In the genomic region with DNA sequence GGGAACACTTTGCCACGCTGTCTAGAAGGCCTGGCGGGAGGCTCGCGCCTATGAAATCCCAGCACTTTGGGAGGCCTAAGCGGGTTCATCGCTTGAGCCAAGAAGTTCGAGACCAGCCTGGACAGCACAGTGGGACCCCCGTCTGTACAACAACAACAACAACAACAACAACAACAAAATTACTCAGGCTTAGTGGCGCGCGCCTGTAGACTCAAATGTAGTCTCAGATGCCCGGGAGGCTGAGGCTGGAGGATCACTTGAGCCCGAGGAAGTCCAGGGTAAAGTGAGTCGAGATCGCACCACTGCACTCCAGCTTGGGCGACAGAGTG, we compare ENCODE assay signal across 8 cellular contexts. TPM values are rescaled to one million over a fixed set of nuclear protein-coding genes. Genes with fewer than 3 reads are reported as not detected.
DNase-seq lines count a peak whose midpoint lies in the region; ATAC-seq and TF ChIP-seq lines count a peak whose summit lies in the region.

No MANE protein-coding gene starts in this region.

- H3K27me3 ChIP-seq in left lung, result peaks cover 7 to 28% of the 10 kb centered on the region in 2 donors
- no peaks in the 10 kb centered on the region for H3K27me3 ChIP-seq in testis
- no peaks in the 10 kb centered on the region for H3K27me3 ChIP-seq in aorta (ENCODE audit: control insufficient read depth in 1 of 2, insufficient read depth in 2 of 2, low read length in 1 of 2)

- TF ChIP-seq POLR2A in testis (IDR thresholded peaks at IDR 0.05), result no peak

- H3K36me3 ChIP-seq in left lung (no peaks in the 10 kb centered on the region), testis (ENCODE audit: low read depth, missing control alignments) (no peaks in the 10 kb centered on the region), aorta (ENCODE audit: control insufficient read depth in 1 of 2, insufficient read depth in 2 of 2, low read length in 1 of 2) (no peaks in the 10 kb centered on the region)

- H3K4me1 Mint-ChIP-seq in activated CD4-positive, alpha-beta memory T cell treated with anti-CD3 and anti-CD28 coated beads, Interleukin-2, amount 10 ng/mL, durations not matched to agents 7 days and 5 days, result peaks cover 25% of the 10 kb centered on the region
- H3K4me1 Mint-ChIP-seq in activated CD4-positive, alpha-beta memory T cell treated with anti-CD3 and anti-CD28 coated beads for 36 hours (ENCODE audit: low read depth), result peaks cover 16% of the 10 kb centered on the region
- peaks cover 16% of the 10 kb centered on the region for H3K4me1 Mint-ChIP-seq in activated T-helper 2 cell treated with anti-CD3 and anti-CD28 coated beads, Interferon-gamma antibody, Interleukin-2, Interleukin-4, amounts not matched to agents 10 μg/mL and 5 μg/mL and 100 μg/mL, durations not matched to agents 14 hours and 24 hours and 36 hours (ENCODE audit: low read depth)

- H3K4me3 Mint-ChIP-seq in activated CD4-positive, alpha-beta memory T cell treated with anti-CD3 and anti-CD28 coated beads, Interleukin-2, amount 10 ng/mL, durations not matched to agents 7 days and 5 days, result peak overlapping the region; percentile 70
- H3K4me3 Mint-ChIP-seq in activated CD4-positive, alpha-beta memory T cell treated with anti-CD3 and anti-CD28 coated beads for 36 hours, result no peak overlapping the region
- peak overlapping the region; percentile 65 for H3K4me3 Mint-ChIP-seq in activated T-helper 2 cell treated with anti-CD3 and anti-CD28 coated beads, Interferon-gamma antibody, Interleukin-2, Interleukin-4, amounts not matched to agents 10 μg/mL and 5 μg/mL and 100 μg/mL, durations not matched to agents 14 hours and 24 hours and 36 hours (ENCODE audit: low read depth)

- TF ChIP-seq CTCF in left lung (IDR thresholded peaks at IDR 0.05) (no peak), testis (IDR thresholded peaks at IDR 0.05) (no peak), GM20000 (IDR thresholded peaks at IDR 0.05; ENCODE audit: extremely low read depth, missing control alignments) (no peak)

- POLR2A ChIA-PET in activated CD4-positive, alpha-beta memory T cell treated with anti-CD3 and anti-CD28 coated beads, Interleukin-2, amount 10 ng/mL, durations not matched to agents 7 days and 5 days (lab: Charles Lee), result interaction anchor here (0.8 to 2.7 kb wide), 12 partner anchors 8 to 208 kb away, joined by 3 to 14 read pairs (median 8); partner anchors contain the start of genes SLFN11, SLFN12, SLFN12L and SLFN5
- POLR2A ChIA-PET in activated CD4-positive, alpha-beta memory T cell treated with anti-CD3 and anti-CD28 coated beads for 36 hours (lab: Charles Lee), result interaction anchor here (0.7 to 1.9 kb wide), 6 partner anchors 15 to 87 kb away, joined by 3 to 12 read pairs (median 5); partner anchors contain the start of gene SLFN11

- WGBS in testis, 2 donors, result 16 to 31% methylated on average over 15 to 16 of the region's 16 CpGs
- 12% methylated on average over 16 of the region's 16 CpGs for WGBS in aorta, 2 donors

- no peaks in the 10 kb centered on the region for H3K9me3 ChIP-seq in left lung
- H3K9me3 ChIP-seq in testis, result no peaks in the 10 kb centered on the region
- H3K9me3 ChIP-seq in aorta (ENCODE audit: control insufficient read depth, low read length), result no peaks in the 10 kb centered on the region

- no peak for DNase-seq in activated CD4-positive, alpha-beta memory T cell treated with anti-CD3 and anti-CD28 coated beads, Interleukin-2, amount 10 ng/mL, durations not matched to agents 7 days and 5 days
- no peak for DNase-seq in activated CD4-positive, alpha-beta memory T cell treated with anti-CD3 and anti-CD28 coated beads for 36 hours
- DNase-seq in activated T-helper 2 cell treated with anti-CD3 and anti-CD28 coated beads, Interferon-gamma antibody, Interleukin-2, Interleukin-4, amounts not matched to agents 10 μg/mL and 5 μg/mL and 100 μg/mL, durations not matched to agents 14 hours and 24 hours and 36 hours (ENCODE audit: low spot score), result no peak
- DNase-seq in left lung, result no peak
- DNase-seq in testis, result no peak
- DNase-seq in GM20000 (ENCODE audit: low spot score), result no peak
- DNase-seq in OCI-M1 (lab: John Stamatoyannopoulos, UW), result no peak
- DNase-seq in aorta, result no peak

- CTCF ChIA-PET in activated CD4-positive, alpha-beta memory T cell treated with anti-CD3 and anti-CD28 coated beads, Interleukin-2, amount 10 ng/mL, durations not matched to agents 7 days and 5 days (lab: Charles Lee), result interaction anchor here (1.0 to 2.0 kb wide), 6 partner anchors 10 to 136 kb away, joined by 3 to 8 read pairs (median 4); no protein-coding TSS in a partner anchor
- CTCF ChIA-PET in activated CD4-positive, alpha-beta memory T cell treated with anti-CD3 and anti-CD28 coated beads for 36 hours (lab: Charles Lee), result interaction anchor here (1.0 to 2.6 kb wide), 5 partner anchors 11 to 136 kb away, joined by 5 to 14 read pairs (median 8); no protein-coding TSS in a partner anchor

- peak; percentile 3 for ATAC-seq in left lung
- no peak for ATAC-seq in aorta (ENCODE audit: low FRiP score)

- H3K27ac ChIP-seq in left lung (peak overlapping the region in 1 of 2 donors; percentile 70), testis (no peak overlapping the region), aorta (ENCODE audit: low read depth in 1 of 2, low read length in 2 of 2) (no peak overlapping the region)

- H3K36me3 Mint-ChIP-seq in activated CD4-positive, alpha-beta memory T cell treated with anti-CD3 and anti-CD28 coated beads, Interleukin-2, amount 10 ng/mL, durations not matched to agents 7 days and 5 days (ENCODE audit: low read depth), result peaks cover 66% of the 10 kb centered on the region
- peaks cover 5% of the 10 kb centered on the region for H3K36me3 Mint-ChIP-seq in activated CD4-positive, alpha-beta memory T cell treated with anti-CD3 and anti-CD28 coated beads for 36 hours
- H3K36me3 Mint-ChIP-seq in activated T-helper 2 cell treated with anti-CD3 and anti-CD28 coated beads, Interferon-gamma antibody, Interleukin-2, Interleukin-4, amounts not matched to agents 10 μg/mL and 5 μg/mL and 100 μg/mL, durations not matched to agents 14 hours and 24 hours and 36 hours (ENCODE audit: low read depth), result peaks cover 60% of the 10 kb centered on the region

- H3K4me3 ChIP-seq in left lung (peak overlapping the region; percentile 50 to 56), testis (peak overlapping the region; percentile 49), aorta (ENCODE audit: low read length in 2 of 2) (peak overlapping the region in 1 of 2 donors; percentile 57)

- intact Hi-C loops in activated CD4-positive, alpha-beta memory T cell treated with anti-CD3 and anti-CD28 coated beads for 36 hours (cut with micrococcal nuclease), result loop anchor here (1.0 to 2.0 kb wide), 5 partner anchors 16 to 204 kb away; partner anchors contain the start of gene SLFN12
- intact Hi-C loops in activated T-helper 2 cell treated with anti-CD3 and anti-CD28 coated beads, Interferon-gamma antibody, Interleukin-2, Interleukin-4, amounts not matched to agents 10 μg/mL and 5 μg/mL and 100 μg/mL, durations not matched to agents 14 hours and 24 hours and 36 hours (cut with micrococcal nuclease), result loop anchor here (1.0 to 10.0 kb wide), 8 partner anchors 16 to 237 kb away; partner anchors contain the start of genes AP2B1, SLFN11, SLFN12 and SLFN5
- intact Hi-C loops in left lung (cut with DNase I), result no loop called here
- intact Hi-C loops in testis (cut with DNase I; ENCODE audit: low total_unique reads), result no loop called here
- intact Hi-C loops in aorta (cut with DNase I), result no loop called here

- H3K9me3 Mint-ChIP-seq in activated CD4-positive, alpha-beta memory T cell treated with anti-CD3 and anti-CD28 coated beads, Interleukin-2, amount 10 ng/mL, durations not matched to agents 7 days and 5 days, result no peaks in the 10 kb centered on the region
- no peaks in the 10 kb centered on the region for H3K9me3 Mint-ChIP-seq in activated CD4-positive, alpha-beta memory T cell treated with anti-CD3 and anti-CD28 coated beads for 36 hours
- no peaks in the 10 kb centered on the region for H3K9me3 Mint-ChIP-seq in activated T-helper 2 cell treated with anti-CD3 and anti-CD28 coated beads, Interferon-gamma antibody, Interleukin-2, Interleukin-4, amounts not matched to agents 10 μg/mL and 5 μg/mL and 100 μg/mL, durations not matched to agents 14 hours and 24 hours and 36 hours

- peaks cover 0 to 13% of the 10 kb centered on the region in 2 donors for H3K4me1 ChIP-seq in left lung
- H3K4me1 ChIP-seq in testis, result no peaks in the 10 kb centered on the region
- no peaks in the 10 kb centered on the region for H3K4me1 ChIP-seq in aorta (ENCODE audit: control insufficient read depth in 1 of 2, insufficient read depth in 2 of 2, low read length in 2 of 2)

- H3K27me3 Mint-ChIP-seq in activated CD4-positive, alpha-beta memory T cell treated with anti-CD3 and anti-CD28 coated beads, Interleukin-2, amount 10 ng/mL, durations not matched to agents 7 days and 5 days, result no peaks in the 10 kb centered on the region
- H3K27me3 Mint-ChIP-seq in activated CD4-positive, alpha-beta memory T cell treated with anti-CD3 and anti-CD28 coated beads for 36 hours, result no peaks in the 10 kb centered on the region
- H3K27me3 Mint-ChIP-seq in activated T-helper 2 cell treated with anti-CD3 and anti-CD28 coated beads, Interferon-gamma antibody, Interleukin-2, Interleukin-4, amounts not matched to agents 10 μg/mL and 5 μg/mL and 100 μg/mL, durations not matched to agents 14 hours and 24 hours and 36 hours (ENCODE audit: low read depth), result no peaks in the 10 kb centered on the region

- H3K27ac Mint-ChIP-seq in activated CD4-positive, alpha-beta memory T cell treated with anti-CD3 and anti-CD28 coated beads, Interleukin-2, amount 10 ng/mL, durations not matched to agents 7 days and 5 days, result peak overlapping the region; percentile 72
- H3K27ac Mint-ChIP-seq in activated CD4-positive, alpha-beta memory T cell treated with anti-CD3 and anti-CD28 coated beads for 36 hours, result no peak overlapping the region
- peak overlapping the region; percentile 79 for H3K27ac Mint-ChIP-seq in activated T-helper 2 cell treated with anti-CD3 and anti-CD28 coated beads, Interferon-gamma antibody, Interleukin-2, Interleukin-4, amounts not matched to agents 10 μg/mL and 5 μg/mL and 100 μg/mL, durations not matched to agents 14 hours and 24 hours and 36 hours

RNA-seq across cellular contexts. Expression of gene SLFN13, which starts 0.3 kb away (rescaled TPM):
- total RNA-seq in activated CD4-positive, alpha-beta memory T cell treated with anti-CD3 and anti-CD28 coated beads, Interleukin-2, amount 10 ng/mL, durations not matched to agents 7 days and 5 days, result 10 to 100 TPM; 82.6 to 96.7 TPM
- total RNA-seq in activated CD4-positive, alpha-beta memory T cell treated with anti-CD3 and anti-CD28 coated beads for 36 hours, result 10 to 100 TPM; 46.0 to 48.7 TPM
- total RNA-seq in activated T-helper 2 cell treated with anti-CD3 and anti-CD28 coated beads, Interferon-gamma antibody, Interleukin-2, Interleukin-4, amounts not matched to agents 10 μg/mL and 5 μg/mL and 100 μg/mL, durations not matched to agents 14 hours and 24 hours and 36 hours, result 41.9 and 42.6 TPM in 2 replicates
- total RNA-seq in left lung, result 10 to 100 TPM; 24.7 to 32.1 TPM
- 1 to 10 TPM; 2.2 to 2.6 TPM for total RNA-seq in testis
- polyA plus RNA-seq in testis (ENCODE audit: insufficient read depth, low read depth, low replicate concordance), result 2.5 TPM
- total RNA-seq in aorta, result 10 to 100 TPM; 15.0 to 31.0 TPM
- 1 to 10 TPM; 1.5 to 5.0 TPM for polyA plus RNA-seq in aorta

RNA-seq across cellular contexts. Expression of gene SLFN12, which starts 16.6 kb away (rescaled TPM):
- 10 to 100 TPM; 22.7 to 23.1 TPM for total RNA-seq in activated CD4-positive, alpha-beta memory T cell treated with anti-CD3 and anti-CD28 coated beads, Interleukin-2, amount 10 ng/mL, durations not matched to agents 7 days and 5 days
- total RNA-seq in activated CD4-positive, alpha-beta memory T cell treated with anti-CD3 and anti-CD28 coated beads for 36 hours, result 10 to 100 TPM in 1 of 2 experiments, 1 to 10 TPM in 1; 10.0 to 10.7 TPM
- 7.5 and 8.8 TPM in 2 replicates for total RNA-seq in activated T-helper 2 cell treated with anti-CD3 and anti-CD28 coated beads, Interferon-gamma antibody, Interleukin-2, Interleukin-4, amounts not matched to agents 10 μg/mL and 5 μg/mL and 100 μg/mL, durations not matched to agents 14 hours and 24 hours and 36 hours
- total RNA-seq in left lung (10 to 100 TPM; 16.7 to 28.0 TPM), testis (1 to 10 TPM; 2.9 to 4.7 TPM), aorta (10 to 100 TPM; 19.5 to 20.8 TPM)
- polyA plus RNA-seq in testis (ENCODE audit: insufficient read depth, low read depth, low replicate concordance) (2.6 TPM), aorta (1 to 10 TPM; 3.1 to 8.7 TPM)

Comparison
In these comparisons a context has a peak if more than half of its experiments do, and no peak if none do; other contexts are left out.
1. RNA of gene SLFN13, which starts 0.3 kb away (total RNA-seq): 82.6 to 96.7 TPM in activated CD4-positive, alpha-beta memory T cell treated with anti-CD3 and anti-CD28 coated beads, Interleukin-2, amount 10 ng/mL, durations not matched to agents 7 days and 5 days, 46.0 to 48.7 TPM in activated CD4-positive, alpha-beta memory T cell treated with anti-CD3 and anti-CD28 coated beads for 36 hours, 41.9 to 42.6 TPM in activated T-helper 2 cell treated with anti-CD3 and anti-CD28 coated beads, Interferon-gamma antibody, Interleukin-2, Interleukin-4, amounts not matched to agents 10 μg/mL and 5 μg/mL and 100 μg/mL, durations not matched to agents 14 hours and 24 hours and 36 hours, 24.7 to 32.1 TPM in left lung and 15.0 to 31.0 TPM in aorta; 2.2 to 2.6 TPM in testis; every median in the first group is over 4 times any median in the second.
2. intact Hi-C loops: an anchor here in activated CD4-positive, alpha-beta memory T cell treated with anti-CD3 and anti-CD28 coated beads for 36 hours (1.0 to 2.0 kb wide) and activated T-helper 2 cell treated with anti-CD3 and anti-CD28 coated beads, Interferon-gamma antibody, Interleukin-2, Interleukin-4, amounts not matched to agents 10 μg/mL and 5 μg/mL and 100 μg/mL, durations not matched to agents 14 hours and 24 hours and 36 hours (1.0 to 10.0 kb wide); none called in left lung, testis and aorta.